Comparison of ENCODE assay signal across 1 cellular context in genomic region chr12:127455347-127456265, GRCh38.
TF ChIP-seq lines count a peak whose summit lies in the region.

No MANE protein-coding gene starts in this region.

TF ChIP-seq in HepG2, 621 proteins besides CTCF, POLR2A, EP300 and RAD21 (continued from another document):
- TF ChIP-seq ESRRA (CRISPR knock-in tag; IDR thresholded peaks at IDR 0.05; ENCODE audit: low read depth) (no peak), MED8 (CRISPR knock-in tag; IDR thresholded peaks at IDR 0.05; ENCODE audit: insufficient replicate concordance) (no peak), ZFP62 (CRISPR knock-in tag; IDR thresholded peaks at IDR 0.05) (no peak), SP2 (CRISPR knock-in tag; IDR thresholded peaks at IDR 0.05) (no peak)
